ENCODE assay signal across 9 cellular contexts in genomic region chr19:50718255-50719118, GRCh38. TPM values are rescaled to one million over a fixed set of nuclear protein-coding genes. Genes with fewer than 3 reads are reported as not detected.
DNase-seq lines count a peak whose midpoint lies in the region; ATAC-seq and TF ChIP-seq lines count a peak whose summit lies in the region.
"Had no signal": no experiment of that assay in that cellular context is flagged by ENCODE, and none has a peak within 500 bp of the region (broad histone marks: within the 10 kb centered on the region; RNA-seq: fewer than 3 reads in every experiment).

No MANE protein-coding gene starts in this region.

- no peak for TF ChIP-seq RAD21 in neural cell (conservative IDR thresholded peaks at IDR 0.05)

- no peaks in the 10 kb centered on the region for H4K20me1 ChIP-seq in neural cell (ENCODE audit: insufficient read depth)

- no peaks in the 10 kb centered on the region for H3K9me2 ChIP-seq in neural cell (ENCODE audit: insufficient read depth, low read length)

- no peak for TF ChIP-seq EP300 in neural cell (conservative IDR thresholded peaks at IDR 0.05; ENCODE audit: poor library complexity, severe bottlenecking)

- H3K9me3 ChIP-seq in HUES6 (ENCODE audit: control insufficient read depth, insufficient read depth, low read depth, low read length) (no peaks in the 10 kb centered on the region), neural cell (ENCODE audit: low read length) (no peaks in the 10 kb centered on the region)

- H3K9ac ChIP-seq in HUES6 (ENCODE audit: low read length) (no peak overlapping the region), neural cell (ENCODE audit: low read length) (peak overlapping the region; percentile 87)

- peaks cover 73% of the 10 kb centered on the region for H3K27me3 ChIP-seq in HUES6 (ENCODE audit: control insufficient read depth, insufficient read depth, low read length)
- no peaks in the 10 kb centered on the region for H3K27me3 ChIP-seq in neural cell (ENCODE audit: insufficient read depth, low read depth, low read length)

- ATAC-seq in GM21717 (IDR thresholded peaks at IDR 0.05; ENCODE audit: unreplicated experiment), result no peak
- no peak for ATAC-seq in GM19324 (IDR thresholded peaks at IDR 0.05; ENCODE audit: low FRiP score, unreplicated experiment)

- peak overlapping the region; percentile 54 for H3K4me2 ChIP-seq in neural cell (ENCODE audit: low read length)

- no peaks in the 10 kb centered on the region for H3K79me2 ChIP-seq in neural cell (replicated peaks; ENCODE audit: insufficient read depth, low read length)

- H3F3A ChIP-seq in neural cell (ENCODE audit: insufficient read depth, low read length, poor library complexity, severe bottlenecking), result peaks cover 3% of the 10 kb centered on the region

- TF ChIP-seq CTCF in neural cell (IDR thresholded peaks at IDR 0.05; ENCODE audit: poor library complexity, severe bottlenecking), result no peak

- H3K27ac ChIP-seq in HUES6 (ENCODE audit: low read depth, low read length), result no peak overlapping the region
- H3K27ac ChIP-seq in neural cell (ENCODE audit: low read length), result peak overlapping the region; percentile 42

- H3K4me3 ChIP-seq in HUES6 (ENCODE audit: low read depth, low read length) (peak overlapping the region; percentile 61), neural cell (ENCODE audit: low read length) (peak overlapping the region; percentile 87)

- no peaks in the 10 kb centered on the region for H3K36me3 ChIP-seq in HUES6 (ENCODE audit: control insufficient read depth, insufficient read depth, low read length)
- H3K36me3 ChIP-seq in neural cell (ENCODE audit: insufficient read depth, low read length), result no peaks in the 10 kb centered on the region

- DNase-seq in AG20443 (ENCODE audit: low spot score) (peak; percentile 59), ecto neural progenitor cell (ENCODE audit: low spot score) (peak; percentile 75), NCI-H1436 treated with DMSO at 0.1 percent for 48 hours (lab: John Stamatoyannopoulos, UW) (no peak)
- DNase-seq in activated CD4-positive, CD25-positive, alpha-beta regulatory T cell (lab: John Stamatoyannopoulos, UW), result no peak
- DNase-seq: NCI-H226 had no signal

- peak overlapping the region; percentile 45 for H2AFZ ChIP-seq in neural cell (ENCODE audit: low read depth, low read length)

- H3K4me1 ChIP-seq in HUES6 (ENCODE audit: control insufficient read depth, insufficient read depth, low read length), result peaks cover 17% of the 10 kb centered on the region

TF ChIP-seq in neural cell, 6 proteins besides CTCF, POLR2A, EP300 and RAD21:
- TF ChIP-seq POLR2AphosphoS5 (IDR thresholded peaks at IDR 0.05) (no peak), SMC3 (conservative IDR thresholded peaks at IDR 0.05; ENCODE audit: poor library complexity) (no peak), REST (IDR thresholded peaks at IDR 0.05; ENCODE audit: borderline replicate concordance) (no peak), EZH2 (IDR thresholded peaks at IDR 0.05; ENCODE audit: borderline replicate concordance, insufficient read depth, low read length, poor library complexity, severe bottlenecking) (no peak), TAF1 (IDR thresholded peaks at IDR 0.05; ENCODE audit: low read depth) (no peak), MXI1 (conservative IDR thresholded peaks at IDR 0.05; ENCODE audit: poor library complexity, severe bottlenecking) (no peak)
TF ChIP-seq in neural cell: peak in this region for 0.

RNA-seq across cellular contexts. Expression of gene SHANK1, which starts 1.1 kb away (rescaled TPM):
- polyA plus RNA-seq in neural cell, result 3.2 and 7.9 TPM in 2 replicates
- 22.0 and 24.6 TPM in 2 replicates for polyA minus RNA-seq in neural cell

RNA-seq across cellular contexts. Expression of gene CLEC11A, which starts 4.7 kb away (rescaled TPM):
- polyA plus RNA-seq in neural cell, result 18.4 and 19.5 TPM in 2 replicates
- polyA minus RNA-seq in neural cell, result 3.4 and 3.7 TPM in 2 replicates

RNA-seq across cellular contexts. Expression of gene GPR32, which starts 51.8 kb away (rescaled TPM):
- polyA plus RNA-seq in neural cell, result not detected in 2 replicates
- not detected in 2 replicates for polyA minus RNA-seq in neural cell

Comparison
In these comparisons a context has a peak if more than half of its experiments do, and no peak if none do; other contexts are left out.
1. DNase-seq: peak in AG20443 (single experiment) and ecto neural progenitor cell (single experiment); none in activated CD4-positive, CD25-positive, alpha-beta regulatory T cell (0 of 4) and NCI-H1436 treated with DMSO at 0.1 percent for 48 hours (single experiment).